In the genomic region with DNA sequence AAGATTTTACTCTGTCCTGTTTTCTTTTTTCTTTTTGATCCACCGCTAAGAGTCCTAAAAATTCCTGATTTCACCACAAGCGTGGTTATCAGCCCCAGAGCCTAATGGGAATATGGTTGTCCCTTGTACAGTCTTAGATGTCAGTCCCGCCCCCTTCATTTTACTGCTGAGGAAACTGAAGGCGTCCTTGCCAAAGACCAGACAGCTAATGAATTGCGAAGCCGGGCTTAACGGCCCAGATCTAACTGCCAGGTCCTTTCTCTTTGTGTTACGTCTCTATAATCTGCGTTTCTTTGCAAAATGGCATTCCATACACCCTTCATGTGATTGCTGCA, we compare ENCODE assay signal across 8 cellular contexts. TPM values are rescaled to one million over a fixed set of nuclear protein-coding genes. Genes with fewer than 3 reads are reported as not detected.
DNase-seq lines count a peak whose midpoint lies in the region; ATAC-seq and TF ChIP-seq lines count a peak whose summit lies in the region.

No MANE protein-coding gene starts in this region.

- peaks cover 51% of the 10 kb centered on the region for H3K36me3 ChIP-seq in iPS-20b (ENCODE audit: insufficient read depth, low read depth, low read length)

- no peaks in the 10 kb centered on the region for H3K9me3 ChIP-seq in iPS-20b (ENCODE audit: insufficient read depth, low read depth, low read length)

- H3K4me1 ChIP-seq in iPS-20b (ENCODE audit: insufficient read depth, low read length): peaks cover 7% of the 10 kb centered on the region

- peaks cover 34% of the 10 kb centered on the region for H3K4me1 Mint-ChIP-seq in HFFc6 (ENCODE audit: low read depth)
- H3K4me1 Mint-ChIP-seq in brain: peaks cover 57% of the 10 kb centered on the region
- H3K4me1 Mint-ChIP-seq in stimulated activated effector memory CD8-positive, alpha-beta T cell treated with anti-CD3 and anti-CD28 coated beads, Interleukin-12 subunit alpha, Interleukin-12 subunit beta, amount 100 ng/mL, for 72 hours: peaks cover 18% of the 10 kb centered on the region

- peak overlapping the region; percentile 96 for H3K4me3 Mint-ChIP-seq in HFFc6
- peak overlapping the region; percentile 98 to 100 (median 100) for H3K4me3 Mint-ChIP-seq in brain
- H3K4me3 Mint-ChIP-seq in stimulated activated effector memory CD8-positive, alpha-beta T cell treated with anti-CD3 and anti-CD28 coated beads, Interleukin-12 subunit alpha, Interleukin-12 subunit beta, amount 100 ng/mL, for 72 hours: peak overlapping the region; percentile 98

- ATAC-seq in stimulated activated effector memory CD8-positive, alpha-beta T cell treated with anti-CD3 and anti-CD28 coated beads, Interleukin-12 subunit alpha, Interleukin-12 subunit beta, amount 100 ng/mL, for 72 hours: no peak
- no peak for ATAC-seq in HG02973 (IDR thresholded peaks at IDR 0.05; ENCODE audit: unreplicated experiment)

- H3K9me3 Mint-ChIP-seq in HFFc6 (no peaks in the 10 kb centered on the region), brain (peaks cover 0 to 6% (median 0%) of the 10 kb centered on the region in 5 experiments)
- no peaks in the 10 kb centered on the region for H3K9me3 Mint-ChIP-seq in stimulated activated effector memory CD8-positive, alpha-beta T cell treated with anti-CD3 and anti-CD28 coated beads, Interleukin-12 subunit alpha, Interleukin-12 subunit beta, amount 100 ng/mL, for 72 hours

- no peaks in the 10 kb centered on the region for H3K27me3 ChIP-seq in iPS-20b (ENCODE audit: insufficient read depth, low read length)

- H3K27ac ChIP-seq in iPS-20b (ENCODE audit: low read length): no peak overlapping the region

- peak overlapping the region; percentile 88 for H3K9ac ChIP-seq in iPS-20b (ENCODE audit: low read depth, low read length)

- H3K27me3 Mint-ChIP-seq in HFFc6 (ENCODE audit: insufficient read depth): no peaks in the 10 kb centered on the region; the same call in 1 of the 2 replicates
- H3K27me3 Mint-ChIP-seq in brain: peaks cover 17% of the 10 kb centered on the region

- H3K27ac Mint-ChIP-seq in HFFc6: peak overlapping the region; percentile 94
- peak overlapping the region; percentile 96 to 100 (median 99) for H3K27ac Mint-ChIP-seq in brain
- H3K27ac Mint-ChIP-seq in stimulated activated effector memory CD8-positive, alpha-beta T cell treated with anti-CD3 and anti-CD28 coated beads, Interleukin-12 subunit alpha, Interleukin-12 subunit beta, amount 100 ng/mL, for 72 hours: peak overlapping the region; percentile 98

- no peak for TF ChIP-seq CTCF in HFFc6 (IDR thresholded peaks at IDR 0.05)
- TF ChIP-seq CTCF in brain (conservative IDR thresholded peaks at IDR 0.05): no peak

- H3K4me3 ChIP-seq in iPS-20b (ENCODE audit: low read length): peak overlapping the region; percentile 89

- H3K36me3 Mint-ChIP-seq in HFFc6 (ENCODE audit: low read depth) (peaks cover 14% of the 10 kb centered on the region), brain (peaks cover 39% of the 10 kb centered on the region)
- peaks cover 57% of the 10 kb centered on the region for H3K36me3 Mint-ChIP-seq in stimulated activated effector memory CD8-positive, alpha-beta T cell treated with anti-CD3 and anti-CD28 coated beads, Interleukin-12 subunit alpha, Interleukin-12 subunit beta, amount 100 ng/mL, for 72 hours

- DNase-seq in stimulated activated CD4-positive, alpha-beta T cell treated with anti-CD3 and anti-CD28 coated beads, TNF-alpha, amount 100 ng/mL, for 24 hours (ENCODE audit: low read depth in 3 of 3): peak in 2 of 3 experiments; percentile 5 to 10
- no peak for DNase-seq in stimulated activated CD4-positive, alpha-beta T cell treated with anti-CD3 and anti-CD28 coated beads, Interleukin-4, amount 100 ng/mL, for 1 hour
- DNase-seq in HFFc6: peak; percentile 35
- peak; percentile 44 for DNase-seq in NCI-H2227 (lab: John Stamatoyannopoulos, UW; ENCODE audit: unreplicated experiment)
- DNase-seq in stimulated activated effector memory CD8-positive, alpha-beta T cell treated with anti-CD3 and anti-CD28 coated beads, Interleukin-12 subunit alpha, Interleukin-12 subunit beta, amount 100 ng/mL, for 72 hours (ENCODE audit: low spot score in 2 of 2): peak in 1 of 2 donors; percentile 54

RNA-seq across cellular contexts. Expression of gene NSA2, which starts 0.5 kb away (rescaled TPM):
- 100 to 1,000 TPM in 3 of 6 experiments, 10 to 100 TPM in 3; 74.4 to 118 (median 96.0) TPM for total RNA-seq in HFFc6 (2021; fragmentation: NEBNext Ultra II Directional; extraction: Animal tissue kit (Norgen Biotek cat#: 25700))
- 52.5 TPM for polyA plus RNA-seq in brain (ENCODE audit: insufficient read depth, low read depth, low replicate concordance)

RNA-seq across cellular contexts. Expression of gene GFM2, which starts 0.6 kb away (rescaled TPM):
- total RNA-seq in HFFc6 (2021; fragmentation: NEBNext Ultra II Directional; extraction: Animal tissue kit (Norgen Biotek cat#: 25700)): 10 to 100 TPM; 26.6 to 31.0 (median 28.0) TPM
- polyA plus RNA-seq in brain (ENCODE audit: insufficient read depth, low read depth, low replicate concordance): 14.2 TPM
